1 cellular context compared by ENCODE assay signal in genomic region chr10:119119400-119119799, GRCh38.
TF ChIP-seq lines count a peak whose summit lies in the region.

No MANE protein-coding gene starts in this region.

TF ChIP-seq in liver, 16 proteins besides CTCF, POLR2A, EP300 and RAD21 (continued from another document):
- TF ChIP-seq MAX (IDR thresholded peaks at IDR 0.05) (no peak), EGR1 (IDR thresholded peaks at IDR 0.05; ENCODE audit: low read depth in 2 of 2) (no peak), SP1 (IDR thresholded peaks at IDR 0.05) (no peak)
